Comparison of ENCODE assay signal across 18 cellular contexts in the genomic region with DNA sequence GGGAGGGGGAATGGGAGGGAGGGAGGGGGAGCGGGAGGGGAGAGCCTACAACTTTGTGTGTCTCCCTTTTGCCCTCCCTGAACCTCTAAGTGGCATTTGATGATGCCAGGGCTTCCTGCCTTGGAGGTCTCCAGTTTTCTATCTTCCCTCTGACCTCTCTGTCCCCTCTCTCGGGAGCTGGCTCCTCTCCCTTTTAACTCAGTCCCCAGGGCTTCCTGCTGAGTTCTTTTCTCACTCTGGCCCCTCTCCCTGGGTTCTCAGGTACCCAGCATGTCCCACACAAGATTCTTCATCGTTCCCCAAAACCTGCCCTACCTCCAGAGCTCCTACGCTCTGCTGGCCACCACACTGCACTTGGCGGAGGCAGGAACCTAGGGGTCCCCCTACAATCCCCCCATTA.
"Had no signal": no experiment of that assay in that cellular context is flagged by ENCODE, and none has a peak within 500 bp of the region (broad histone marks: within the 10 kb centered on the region; RNA-seq: fewer than 3 reads in every experiment).

No MANE protein-coding gene starts in this region.

- H3K4me1 Mint-ChIP-seq: activated CD8-positive, alpha-beta memory T cell treated with anti-CD3 and anti-CD28 coated beads, Interleukin-2, amount 10 ng/mL, durations not matched to agents 7 days and 5 days; natural killer cell had no signal

- H3K36me3 ChIP-seq: esophagus squamous epithelium, left ventricle myocardium inferior, spleen, stomach, uterus had no signal

- H3K36me3 Mint-ChIP-seq: activated CD8-positive, alpha-beta memory T cell treated with anti-CD3 and anti-CD28 coated beads, Interleukin-2, amount 10 ng/mL, durations not matched to agents 7 days and 5 days; natural killer cell had no signal

- DNase-seq: activated CD4-positive, alpha-beta T cell treated with anti-CD3 and anti-CD28 coated beads, Interleukin-2, amount 50 U/mL, for 4 hours; activated CD8-positive, alpha-beta memory T cell treated with anti-CD3 and anti-CD28 coated beads, Interleukin-2, amount 10 ng/mL, durations not matched to agents 7 days and 5 days; activated effector memory CD4-positive, alpha-beta T cell treated with Interleukin-2 at 50 U/mL for 16 hours; activated naive CD4-positive, alpha-beta T cell treated with anti-CD3 and anti-CD28 coated beads, Interleukin-2, amount 50 U/mL, for 16 hours; activated T-cell treated with anti-CD3 and anti-CD28 coated beads, Interleukin-2, amount 50 U/mL, for 1 hour; caudate nucleus; esophagus squamous epithelium; hypothalamus; left ventricle myocardium inferior; natural killer cell; spleen; stimulated activated CD4-positive, alpha-beta T cell treated with anti-CD3 and anti-CD28 coated beads, Interleukin-1b, Interleukin-23, amount 100 ng/mL, for 48 hours; stomach; uterus had no signal

- H3K4me3 ChIP-seq: esophagus squamous epithelium, spleen, testis, uterus had no signal

- H3K4me1 ChIP-seq: uterus had no signal

- H3K9me3 Mint-ChIP-seq: natural killer cell; T-helper 2 cell treated with Interferon-gamma antibody and Interleukin-4, amounts not matched to agents 5 μg/mL and 100 μg/mL, for 36 hours had no signal

- H3K27ac ChIP-seq: spleen had no signal

- H3K27me3 ChIP-seq: spleen, stomach, testis, uterus had no signal

- ATAC-seq: activated CD4-positive, CD25-positive, alpha-beta regulatory T cell treated with anti-CD3 and anti-CD28 coated beads, Interleukin-2, amount 50 U/mL, for 24 hours; activated CD8-positive, alpha-beta memory T cell treated with anti-CD3 and anti-CD28 coated beads, Interleukin-2, amount 10 ng/mL, durations not matched to agents 7 days and 5 days; natural killer cell had no signal

- H3K27ac Mint-ChIP-seq: activated CD8-positive, alpha-beta memory T cell treated with anti-CD3 and anti-CD28 coated beads, Interleukin-2, amount 10 ng/mL, durations not matched to agents 7 days and 5 days; natural killer cell; T-helper 2 cell treated with Interferon-gamma antibody and Interleukin-4, amounts not matched to agents 5 μg/mL and 100 μg/mL, for 36 hours had no signal

- FAIRE-seq: colon had no signal

- H3K4me3 Mint-ChIP-seq: activated CD8-positive, alpha-beta memory T cell treated with anti-CD3 and anti-CD28 coated beads, Interleukin-2, amount 10 ng/mL, durations not matched to agents 7 days and 5 days; natural killer cell; T-helper 2 cell treated with Interferon-gamma antibody and Interleukin-4, amounts not matched to agents 5 μg/mL and 100 μg/mL, for 36 hours had no signal

- H3K9me3 ChIP-seq: esophagus squamous epithelium, left ventricle myocardium inferior, spleen, stomach, testis, uterus had no signal
